Comparison of ENCODE assay signal across 2 cellular contexts in genomic region chr1:34156739-34157138, GRCh38.
TF ChIP-seq lines count a peak whose summit lies in the region.

No MANE protein-coding gene starts in this region.

TF ChIP-seq in HCT116, 20 proteins besides CTCF, POLR2A, EP300 and RAD21 (continued from another document):
- TF ChIP-seq ZBTB33 (IDR thresholded peaks at IDR 0.05; ENCODE audit: extremely low read depth, insufficient replicate concordance, low read length) (no peak), ZFX (IDR thresholded peaks at IDR 0.05) (no peak), REST (IDR thresholded peaks at IDR 0.05; ENCODE audit: low read depth) (no peak), SIN3A (IDR thresholded peaks at IDR 0.05; ENCODE audit: low read depth) (no peak), POLR2AphosphoS5 (IDR thresholded peaks at IDR 0.05; ENCODE audit: low read depth, low read length) (no peak), EGR1 (IDR thresholded peaks at IDR 0.05; ENCODE audit: low read depth) (no peak), ZNF274 (IDR thresholded peaks at IDR 0.05; ENCODE audit: low read depth, low read length) (no peak), CBX3 (IDR thresholded peaks at IDR 0.05; ENCODE audit: low read depth) (no peak), EZH2phosphoT487 (IDR thresholded peaks at IDR 0.05; ENCODE audit: borderline replicate concordance) (no peak), JUND (IDR thresholded peaks at IDR 0.05) (no peak)
TF ChIP-seq in HCT116: peak in this region for 0.

TF ChIP-seq in WTC11, 78 proteins besides CTCF, POLR2A, EP300 and RAD21:
- TF ChIP-seq AFF4 (CRISPR knock-in tag; IDR thresholded peaks at IDR 0.05; ENCODE audit: borderline replicate concordance), result no peak
- TF ChIP-seq SMAD4 (CRISPR knock-in tag; IDR thresholded peaks at IDR 0.05), result no peak
- TF ChIP-seq TP53 (CRISPR knock-in tag; IDR thresholded peaks at IDR 0.05), result no peak
- TF ChIP-seq GRHL2 (CRISPR knock-in tag; IDR thresholded peaks at IDR 0.05; ENCODE audit: insufficient replicate concordance, severe bottlenecking), result no peak
- no peak for TF ChIP-seq TCF7 (CRISPR knock-in tag; IDR thresholded peaks at IDR 0.05; ENCODE audit: low read depth)
- TF ChIP-seq, protein P1, sequence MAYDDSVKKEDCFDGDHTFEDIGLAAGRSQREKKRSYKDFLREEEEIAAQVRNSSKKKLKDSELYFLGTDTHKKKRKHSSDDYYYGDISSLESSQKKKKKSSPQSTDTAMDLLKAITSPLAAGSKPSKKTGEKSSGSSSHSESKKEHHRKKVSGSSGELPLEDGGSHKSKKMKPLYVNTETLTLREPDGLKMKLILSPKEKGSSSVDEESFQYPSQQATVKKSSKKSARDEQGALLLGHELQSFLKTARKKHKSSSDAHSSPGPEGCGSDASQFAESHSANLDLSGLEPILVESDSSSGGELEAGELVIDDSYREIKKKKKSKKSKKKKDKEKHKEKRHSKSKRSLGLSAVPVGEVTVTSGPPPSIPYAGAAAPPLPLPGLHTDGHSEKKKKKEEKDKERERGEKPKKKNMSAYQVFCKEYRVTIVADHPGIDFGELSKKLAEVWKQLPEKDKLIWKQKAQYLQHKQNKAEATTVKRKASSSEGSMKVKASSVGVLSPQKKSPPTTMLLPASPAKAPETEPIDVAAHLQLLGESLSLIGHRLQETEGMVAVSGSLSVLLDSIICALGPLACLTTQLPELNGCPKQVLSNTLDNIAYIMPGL (CRISPR knock-in tag; IDR thresholded peaks at IDR 0.05), result no peak
- no peak for TF ChIP-seq ZBTB43 (CRISPR knock-in tag; IDR thresholded peaks at IDR 0.05)
- no peak for TF ChIP-seq E2F1 (CRISPR knock-in tag; IDR thresholded peaks at IDR 0.05)
- TF ChIP-seq, protein P2, sequence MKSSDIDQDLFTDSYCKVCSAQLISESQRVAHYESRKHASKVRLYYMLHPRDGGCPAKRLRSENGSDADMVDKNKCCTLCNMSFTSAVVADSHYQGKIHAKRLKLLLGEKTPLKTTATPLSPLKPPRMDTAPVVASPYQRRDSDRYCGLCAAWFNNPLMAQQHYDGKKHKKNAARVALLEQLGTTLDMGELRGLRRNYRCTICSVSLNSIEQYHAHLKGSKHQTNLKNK (CRISPR knock-in tag; IDR thresholded peaks at IDR 0.05), result no peak
